1 cellular context compared by ENCODE assay signal in genomic region chr17:28760987-28761562, GRCh38.
A peak's percentile ranks its signal among the peaks of the same experiment; 100 is the strongest.
TF ChIP-seq lines count a peak whose summit lies in the region.

No MANE protein-coding gene starts in this region.

TF ChIP-seq in GM12878, 131 proteins besides CTCF, POLR2A, EP300 and RAD21:
- TF ChIP-seq SPI1 (IDR thresholded peaks at IDR 0.05; ENCODE audit: borderline replicate concordance, insufficient read depth, low read depth, low read length) (peak; percentile 13; the same call in 1 of the 2 replicates), ATF3 (IDR thresholded peaks at IDR 0.05; ENCODE audit: borderline replicate concordance, extremely low read depth, low read depth, low read length) (no peak), E2F4 (IDR thresholded peaks at IDR 0.05; ENCODE audit: low read depth, low read length) (no peak), HSF1 (IDR thresholded peaks at IDR 0.05; ENCODE audit: low read depth, low read length) (no peak), ELK1 (IDR thresholded peaks at IDR 0.05; ENCODE audit: low read depth, low read length) (no peak), HDAC6 (IDR thresholded peaks at IDR 0.05; ENCODE audit: unreplicated experiment) (no peak), BCL11A (IDR thresholded peaks at IDR 0.05; ENCODE audit: low read depth, low read length) (no peak), ATF2 (IDR thresholded peaks at IDR 0.05; ENCODE audit: low read length) (no peak), NR2F1 (conservative IDR thresholded peaks at IDR 0.05) (no peak), MLLT1 (IDR thresholded peaks at IDR 0.05) (0 out of 2 replicates have a peak, but pooled peaks have one; percentile 21)
